22 cellular contexts compared by ENCODE assay signal in genomic region chr3:169996063-169996462, GRCh38.
"Had no signal": no experiment of that assay in that cellular context is flagged by ENCODE, and none has a peak within 500 bp of the region (broad histone marks: within the 10 kb centered on the region; RNA-seq: fewer than 3 reads in every experiment).

No MANE protein-coding gene starts in this region.

- H3K27ac ChIP-seq: dorsolateral prefrontal cortex, heart left ventricle, parathyroid adenoma, psoas muscle, sigmoid colon, skin epidermis, stomach, thoracic aorta, transverse colon had no signal

- H3K4me1 ChIP-seq: parathyroid adenoma, sigmoid colon, transverse colon had no signal

- H3K9ac ChIP-seq: parathyroid adenoma had no signal

- H3K27ac Mint-ChIP-seq: nephron had no signal

- H3K27me3 ChIP-seq: dorsolateral prefrontal cortex, heart left ventricle, sigmoid colon, stomach, transverse colon had no signal

- H3K4me3 ChIP-seq: dorsolateral prefrontal cortex, heart left ventricle, psoas muscle, sigmoid colon, skin epidermis, stomach, thoracic aorta, transverse colon had no signal

- H3K79me2 ChIP-seq: parathyroid adenoma had no signal

- FAIRE-seq: endometrium, frontal cortex had no signal

- ATAC-seq: esophagus mucosa, heart left ventricle, psoas muscle had no signal

- H3K4me3 Mint-ChIP-seq: naive B cell, nephron had no signal

- H2AFZ ChIP-seq: parathyroid adenoma had no signal

- H3K9me3 ChIP-seq: heart left ventricle, psoas muscle, sigmoid colon, thoracic aorta, transverse colon had no signal

- H3K9me3 Mint-ChIP-seq: nephron had no signal

- H3K27me3 Mint-ChIP-seq: naive B cell had no signal

- DNase-seq: cortex of kidney; dorsolateral prefrontal cortex; effector memory CD4-positive, alpha-beta T cell; heart left ventricle; hippocampal formation; mesendoderm; naive B cell; psoas muscle; sigmoid colon; stimulated activated CD4-positive, alpha-beta T cell treated with anti-CD3 and anti-CD28 coated beads, Interleukin-2, amount 100 ng/mL, for 24 hours; stimulated activated CD4-positive, alpha-beta T cell treated with anti-CD3 and anti-CD28 coated beads, Interleukin-4, amount 100 ng/mL, for 4 hours; stimulated activated naive CD4-positive, alpha-beta T cell; stomach; substantia nigra; transverse colon had no signal
